Comparison of ENCODE assay signal across 8 cellular contexts in the genomic region with DNA sequence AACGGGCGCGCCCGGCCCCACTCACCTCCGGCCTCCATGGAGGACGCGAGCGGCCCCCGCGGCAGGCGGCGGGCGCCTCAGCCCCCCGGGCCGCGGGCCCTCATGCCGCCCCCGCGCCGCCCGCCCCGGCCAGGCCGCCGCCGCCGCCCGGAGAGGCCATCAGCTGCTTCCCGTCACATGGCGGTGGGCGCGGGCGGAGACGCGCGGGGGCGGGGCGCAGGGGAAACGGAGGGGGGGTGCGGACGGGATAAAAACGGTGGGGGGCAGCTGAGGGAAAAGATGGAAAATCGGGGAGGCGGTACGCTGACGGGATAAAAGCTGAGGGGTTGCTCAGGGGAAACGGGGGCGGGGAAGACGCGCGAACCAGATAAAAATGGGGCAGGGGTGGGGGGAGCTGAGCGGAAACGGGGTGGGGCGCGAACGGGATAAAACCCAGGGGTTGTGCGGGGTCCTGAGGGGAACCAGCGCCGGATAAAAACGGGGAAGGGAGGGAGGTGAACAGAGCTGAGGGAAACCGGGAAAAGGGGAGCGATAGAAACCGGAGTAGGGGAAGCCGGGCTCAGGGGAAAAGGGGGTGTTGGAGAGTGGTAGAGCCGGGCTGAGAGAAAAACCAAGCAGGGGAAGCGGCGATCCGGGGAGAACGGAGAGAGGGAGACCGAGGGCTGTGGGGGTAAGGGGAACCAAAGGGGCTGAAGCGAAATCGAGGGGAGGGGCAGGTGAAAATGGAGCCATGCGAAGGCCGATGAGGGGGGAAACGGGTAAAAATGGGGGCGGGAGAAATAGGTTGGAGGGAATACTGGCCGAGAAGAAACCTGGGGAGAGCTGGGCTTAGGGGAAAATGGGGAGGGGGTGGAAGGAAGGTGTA. TPM values are rescaled to one million over a fixed set of nuclear protein-coding genes. Genes with fewer than 3 reads are reported as not detected.
DNase-seq lines count a peak whose midpoint lies in the region; ATAC-seq, FAIRE-seq and TF ChIP-seq lines count a peak whose summit lies in the region.

A gene (minus strand): TSS at position 169 of the 865 bp plus-strand sequence. CDS start 131 bp downstream, at position 38.

- no peaks in the 10 kb centered on the region for H3K27me3 ChIP-seq in Panc1 (ENCODE audit: control insufficient read depth, insufficient read depth, low read length)

- H3K27ac ChIP-seq in Panc1 (ENCODE audit: low read length) = peak within 1 kb of the TSS; percentile 98

- peak within 1 kb of the TSS; percentile 82 to 98 (median 94) for H3K4me3 Mint-ChIP-seq in naive thymus-derived CD8-positive, alpha-beta T cell
- peak within 1 kb of the TSS; percentile 89 for H3K4me3 Mint-ChIP-seq in stimulated activated naive CD8-positive, alpha-beta T cell treated with anti-CD3 and anti-CD28 coated beads, Interleukin-15, Interleukin-2, amounts not matched to agents 100 ng/mL and 50 ng/mL, for 24 hours

- in situ Hi-C loops in Panc1 (cut with HindIII; ENCODE audit: low pct_unique_long_range_greater_than_20kb, low sequenced_read_pairs) = no loop called here

- ATAC-seq in HG03175 (IDR thresholded peaks at IDR 0.05; ENCODE audit: unreplicated experiment) = peak; percentile 49
- ATAC-seq in Panc1 = peak; percentile 45
- peak; percentile 33 to 46 for ATAC-seq in naive thymus-derived CD8-positive, alpha-beta T cell
- ATAC-seq in HG02970 (IDR thresholded peaks at IDR 0.05; ENCODE audit: low FRiP score, unreplicated experiment) = no peak

- FAIRE-seq in GM12892 (lab: Jason Lieb, UNC) = peak; percentile 62

- H3K27ac Mint-ChIP-seq in naive thymus-derived CD8-positive, alpha-beta T cell = peak within 1 kb of the TSS; percentile 89 to 98 (median 96)
- peak within 1 kb of the TSS; percentile 93 for H3K27ac Mint-ChIP-seq in stimulated activated naive CD8-positive, alpha-beta T cell treated with anti-CD3 and anti-CD28 coated beads, Interleukin-15, Interleukin-2, amounts not matched to agents 100 ng/mL and 50 ng/mL, for 24 hours

- no peaks in the 10 kb centered on the region for H3K9me3 Mint-ChIP-seq in naive thymus-derived CD8-positive, alpha-beta T cell
- no peaks in the 10 kb centered on the region for H3K9me3 Mint-ChIP-seq in stimulated activated naive CD8-positive, alpha-beta T cell treated with anti-CD3 and anti-CD28 coated beads, Interleukin-15, Interleukin-2, amounts not matched to agents 100 ng/mL and 50 ng/mL, for 24 hours

- peaks cover 0 to 4% (median 0%) of the 10 kb centered on the region in 5 donors for H3K27me3 Mint-ChIP-seq in naive thymus-derived CD8-positive, alpha-beta T cell
- H3K27me3 Mint-ChIP-seq in stimulated activated naive CD8-positive, alpha-beta T cell treated with anti-CD3 and anti-CD28 coated beads, Interleukin-15, Interleukin-2, amounts not matched to agents 100 ng/mL and 50 ng/mL, for 24 hours = no peaks in the 10 kb centered on the region

- no peaks in the 10 kb centered on the region; the same call in 1 of the 2 replicates for H3K36me3 ChIP-seq in Panc1 (ENCODE audit: control insufficient read depth, insufficient read depth, low read length)

- H3K4me3 ChIP-seq in Panc1 (ENCODE audit: low read depth in 2 of 2, low read length in 2 of 2) (peak within 1 kb of the TSS; percentile 68 to 88), fibroblast of pulmonary artery (replicated peaks; ENCODE audit: low read depth, low read length) (peak within 1 kb of the TSS; percentile 73)

- peaks cover 33 to 60% (median 58%) of the 10 kb centered on the region in 4 donors for H3K4me1 Mint-ChIP-seq in naive thymus-derived CD8-positive, alpha-beta T cell
- H3K4me1 Mint-ChIP-seq in stimulated activated naive CD8-positive, alpha-beta T cell treated with anti-CD3 and anti-CD28 coated beads, Interleukin-15, Interleukin-2, amounts not matched to agents 100 ng/mL and 50 ng/mL, for 24 hours (ENCODE audit: low read depth) = peaks cover 57% of the 10 kb centered on the region

- CTCF ChIA-PET in Panc1 (lab: Charles Lee) = no interaction called here

- TF ChIP-seq CTCF in Panc1 (IDR thresholded peaks at IDR 0.05) (no peak), fibroblast of pulmonary artery (IDR thresholded peaks at IDR 0.05; ENCODE audit: low read length, missing control alignments) (no peak)

- BruUV-seq in Panc1 (replicated peaks; lab: Mats Ljungman, UMichigan) = no TSS peak

- no peaks in the 10 kb centered on the region for H3K36me3 Mint-ChIP-seq in naive thymus-derived CD8-positive, alpha-beta T cell
- no peaks in the 10 kb centered on the region for H3K36me3 Mint-ChIP-seq in stimulated activated naive CD8-positive, alpha-beta T cell treated with anti-CD3 and anti-CD28 coated beads, Interleukin-15, Interleukin-2, amounts not matched to agents 100 ng/mL and 50 ng/mL, for 24 hours (ENCODE audit: low read depth)

- DNase-seq in GM12892 (ENCODE audit: insufficient read length) (peak; percentile 59), Panc1 (ENCODE audit: low read depth, low spot score) (no peak), fibroblast of pulmonary artery (ENCODE audit: low read depth) (peak; percentile 65)
- peak; percentile 85 for DNase-seq in activated effector memory CD4-positive, alpha-beta T cell treated with anti-CD3 and anti-CD28 coated beads, Interleukin-2, amount 50 U/mL, for 16 hours
- peak; percentile 16 to 71 (median 43) for DNase-seq in naive thymus-derived CD8-positive, alpha-beta T cell

- H3K9me3 ChIP-seq in Panc1 (ENCODE audit: control insufficient read depth, insufficient read depth, low read depth, low read length) = no peaks in the 10 kb centered on the region

- POLR2A ChIA-PET in Panc1 (lab: Charles Lee) = interaction anchor here (0.6 to 0.7 kb wide), 3 partner anchors 23 to 281 kb away, joined by 4 to 10 read pairs (median 5); no protein-coding TSS in a partner anchor
- POLR2A ChIA-PET in naive thymus-derived CD8-positive, alpha-beta T cell (lab: Charles Lee) = interaction anchor here (0.6 to 1.6 kb wide), 5 partner anchors 14 to 1502 kb away, joined by 3 to 8 read pairs (median 4); a partner anchor contains a TSS

- peak; percentile 52 for TF ChIP-seq POLR2A in GM12892 (IDR thresholded peaks at IDR 0.05; ENCODE audit: low read depth, low read length)

- H3K4me1 ChIP-seq in Panc1 (ENCODE audit: control insufficient read depth, insufficient read depth, low read length) = peaks cover 58% of the 10 kb centered on the region

- intact Hi-C loops in Panc1 (cut with micrococcal nuclease; ENCODE audit: unreplicated experiment) = no loop called here

RNA-seq across cellular contexts. Expression of the gene that starts here (rescaled TPM):
- 40.3 TPM for polyA plus RNA-seq in GM12892 (2012; ENCODE audit: missing spikeins)
- 193 TPM for total RNA-seq in Panc1 (2021; ENCODE audit: unreplicated experiment)
- 134 TPM for polyA plus RNA-seq in Panc1 (2012; ENCODE audit: insufficient read length)
- 10 to 100 TPM; 14.8 to 18.6 TPM for total RNA-seq in naive thymus-derived CD8-positive, alpha-beta T cell
- polyA plus RNA-seq in naive thymus-derived CD8-positive, alpha-beta T cell = 10 to 100 TPM in 2 of 3 donors, 1 to 10 TPM in 1; 7.7 to 16.9 (median 12.4) TPM
